9 cellular contexts compared by ENCODE assay signal in genomic region chr15:85404922-85405293, GRCh38. TPM values are rescaled to one million over a fixed set of nuclear protein-coding genes. Genes with fewer than 3 reads are reported as not detected.
DNase-seq lines count a peak whose midpoint lies in the region; ATAC-seq and TF ChIP-seq lines count a peak whose summit lies in the region.
"Had no signal": no experiment of that assay in that cellular context is flagged by ENCODE, and none has a peak within 500 bp of the region (broad histone marks: within the 10 kb centered on the region; RNA-seq: fewer than 3 reads in every experiment).

No MANE protein-coding gene starts in this region.

- H4K20me1 ChIP-seq in OCI-LY7 (ENCODE audit: insufficient read depth, low read length) = peaks cover 7% of the 10 kb centered on the region; the same call in 1 of the 2 replicates

- H3K27ac ChIP-seq in OCI-LY7 (ENCODE audit: low read depth, low read length, poor library complexity, severe bottlenecking) (peak overlapping the region; percentile 97), prostate gland (peak overlapping the region; percentile 31 to 41)

- H3K4me1 ChIP-seq in OCI-LY7 (ENCODE audit: insufficient read depth, low read length, poor library complexity, severe bottlenecking) (peaks cover 92% of the 10 kb centered on the region), prostate gland (replicated peaks) (peaks cover 8% of the 10 kb centered on the region)

- peaks cover 100% of the 10 kb centered on the region for H3K79me2 ChIP-seq in OCI-LY7 (ENCODE audit: insufficient read depth, low read depth, low read length)

- no peak overlapping the region for H3K4me3 Mint-ChIP-seq in endothelial cell (ENCODE audit: unreplicated experiment)

- CTCF ChIA-PET in OCI-LY7 (lab: Charles Lee; ENCODE audit: unreplicated experiment) = interaction anchor here (0.7 to 3.8 kb wide), 8 partner anchors 9 to 100 kb away, joined by 3 to 17 read pairs (median 8); no protein-coding TSS in a partner anchor

- DNase-seq in EL = peak; percentile 28
- DNase-seq in OCI-LY7 (ENCODE audit: low spot score) = no peak
- no peak for DNase-seq in endothelial cell (ENCODE audit: low spot score)
- DNase-seq in prostate gland (ENCODE audit: low spot score) = no peak
- DNase-seq in hepatic stellate cell (ENCODE audit: low spot score) = no peak
- DNase-seq in MG63 = no peak
- DNase-seq in cerebellar nuclear complex (lab: John Stamatoyannopoulos, UW) = no peak
- DNase-seq: caudate nucleus had no signal

- H3K27me3 Mint-ChIP-seq in endothelial cell (ENCODE audit: unreplicated experiment) = peaks cover 5% of the 10 kb centered on the region

- peaks cover 8% of the 10 kb centered on the region for H3K36me3 Mint-ChIP-seq in endothelial cell (ENCODE audit: low read depth, unreplicated experiment)

- H3K9me3 Mint-ChIP-seq in endothelial cell (ENCODE audit: unreplicated experiment) = no peaks in the 10 kb centered on the region

- TF ChIP-seq POLR2A in prostate gland (IDR thresholded peaks at IDR 0.05) = no peak

- no peak for ATAC-seq in HG03095 (IDR thresholded peaks at IDR 0.05; ENCODE audit: unreplicated experiment)

- H3K4me1 Mint-ChIP-seq in endothelial cell (ENCODE audit: unreplicated experiment) = peaks cover 51% of the 10 kb centered on the region

- H2AFZ ChIP-seq in OCI-LY7 (ENCODE audit: low read length) = no peak overlapping the region

- H3K9me2 ChIP-seq in OCI-LY7 (ENCODE audit: insufficient read depth, low read length) = no peaks in the 10 kb centered on the region

- intact Hi-C loops in OCI-LY7 (cut with micrococcal nuclease; ENCODE audit: unreplicated experiment) (loop anchor here (1.0 to 5.0 kb wide), 3 partner anchors 23 to 74 kb away; no protein-coding TSS in a partner anchor), prostate gland (cut with DNase I) (no loop called here)

- WGBS in prostate gland = 4% methylated on average over 2 of the region's 2 CpGs

- TF ChIP-seq CTCF in OCI-LY7 (conservative IDR thresholded peaks at IDR 0.05; ENCODE audit: low read length) (no peak), endothelial cell (IDR thresholded peaks at IDR 0.05; ENCODE audit: unreplicated experiment) (no peak), prostate gland (IDR thresholded peaks at IDR 0.05) (no peak)

- peak overlapping the region; percentile 86 for H3K27ac Mint-ChIP-seq in endothelial cell (ENCODE audit: unreplicated experiment)

- BruUV-seq in OCI-LY7 (replicated peaks; lab: Mats Ljungman, UMichigan) = no TSS peak

- H3K4me2 ChIP-seq in OCI-LY7 (ENCODE audit: low read length) = peak overlapping the region; percentile 71

- peak overlapping the region; percentile 53 for H3K4me3 ChIP-seq in OCI-LY7 (ENCODE audit: low read depth, low read length, poor library complexity, severe bottlenecking)
- H3K4me3 ChIP-seq in prostate gland = no peak overlapping the region
- no peak overlapping the region for H3K4me3 ChIP-seq in MG63

- POLR2A ChIA-PET in OCI-LY7 (lab: Charles Lee) = interaction anchor here (0.6 to 8.7 kb wide), 24 partner anchors 9 to 599 kb away, joined by 3 to 335 read pairs (median 5); partner anchors contain the start of gene AKAP13

- H3K36me3 ChIP-seq in OCI-LY7 (ENCODE audit: insufficient read depth, low read length) (peaks cover 7% of the 10 kb centered on the region), prostate gland (no peaks in the 10 kb centered on the region), MG63 (no peaks in the 10 kb centered on the region; the same call in 1 of the 2 replicates)

- no peaks in the 10 kb centered on the region for H3K27me3 ChIP-seq in prostate gland (replicated peaks; ENCODE audit: insufficient read depth)
- H3K27me3 ChIP-seq in MG63 = no peaks in the 10 kb centered on the region

- H3K9me3 ChIP-seq in OCI-LY7 (ENCODE audit: low read length) (no peaks in the 10 kb centered on the region), prostate gland (no peaks in the 10 kb centered on the region), MG63 (0 out of 2 replicates have a peak, but pooled peaks cover 5% of the 10 kb centered on the region)

RNA-seq across cellular contexts. Expression of gene AKAP13, which starts 24.5 kb away (rescaled TPM):
- total RNA-seq in OCI-LY7 (2014; rRNA removed; shearing (Covaris generic)) = 124 and 140 TPM in 2 replicates
- 250 and 261 TPM in 2 replicates for total RNA-seq in OCI-LY7 (2022)
- total RNA-seq in endothelial cell (ENCODE audit: unreplicated experiment) = 249 TPM
- total RNA-seq in prostate gland = 100 to 1,000 TPM; 102 to 195 TPM
- total RNA-seq in MG63 (2014; rRNA removed; shearing (Covaris generic); ENCODE audit: low replicate concordance) = 12.2 and 36.4 TPM in 2 replicates
